ENCODE assay signal across 27 cellular contexts in genomic region chr1:205619376-205619775, GRCh38.
"Had no signal": no experiment of that assay in that cellular context is flagged by ENCODE, and none has a peak within 500 bp of the region (broad histone marks: within the 10 kb centered on the region; RNA-seq: fewer than 3 reads in every experiment).

No MANE protein-coding gene starts in this region.

- H3K4me3 ChIP-seq: esophagus muscularis mucosa, heart left ventricle, left ventricle myocardium inferior, lung, neural progenitor cell, thoracic aorta had no signal

- H3K27ac ChIP-seq: esophagus muscularis mucosa, foreskin keratinocyte, heart left ventricle, left ventricle myocardium inferior, neural progenitor cell, thoracic aorta had no signal

- H3K4me3 Mint-ChIP-seq: activated CD4-positive, alpha-beta memory T cell treated with anti-CD3 and anti-CD28 coated beads for 36 hours; activated T-helper 17 cell treated with anti-CD3 and anti-CD28 coated beads, Interleukin-2, amount 50 U/mL, for 72 hours; central memory CD8-positive, alpha-beta T cell; dendritic cell treated with granulocyte-macrophage colony-stimulating factor and Interleukin-4, amounts not matched to agents 40 ng/mL and 50 ng/mL, for 4 days; immature natural killer cell; naive B cell; neural progenitor cell had no signal

- H3K9me3 Mint-ChIP-seq: activated CD4-positive, alpha-beta memory T cell treated with anti-CD3 and anti-CD28 coated beads for 36 hours; activated naive CD4-positive, alpha-beta T cell treated with anti-CD3 and anti-CD28 coated beads, Interleukin-2, amount 50 U/mL, for 72 hours; activated T-helper 17 cell treated with anti-CD3 and anti-CD28 coated beads, Interleukin-2, amount 50 U/mL, for 72 hours; central memory CD8-positive, alpha-beta T cell; dendritic cell treated with granulocyte-macrophage colony-stimulating factor and Interleukin-4, amounts not matched to agents 40 ng/mL and 50 ng/mL, for 4 days; immature natural killer cell; naive B cell; neural progenitor cell had no signal

- H3K4me1 Mint-ChIP-seq: neural progenitor cell had no signal

- ATAC-seq: activated naive CD4-positive, alpha-beta T cell treated with anti-CD3 and anti-CD28 coated beads, Interleukin-2, amount 50 U/mL, for 72 hours; activated T-helper 17 cell treated with anti-CD3 and anti-CD28 coated beads, Interleukin-2, amount 50 U/mL, for 72 hours; foreskin keratinocyte; heart left ventricle; right cardiac atrium had no signal

- H3K27me3 Mint-ChIP-seq: activated CD4-positive, alpha-beta memory T cell treated with anti-CD3 and anti-CD28 coated beads for 36 hours; activated T-helper 17 cell treated with anti-CD3 and anti-CD28 coated beads, Interleukin-2, amount 50 U/mL, for 72 hours; central memory CD8-positive, alpha-beta T cell; dendritic cell treated with granulocyte-macrophage colony-stimulating factor and Interleukin-4, amounts not matched to agents 40 ng/mL and 50 ng/mL, for 4 days; naive B cell had no signal

- H3K27ac Mint-ChIP-seq: activated CD4-positive, alpha-beta memory T cell treated with anti-CD3 and anti-CD28 coated beads for 36 hours; dendritic cell treated with granulocyte-macrophage colony-stimulating factor and Interleukin-4, amounts not matched to agents 40 ng/mL and 50 ng/mL, for 4 days; neural progenitor cell had no signal

- H3K4me1 ChIP-seq: esophagus muscularis mucosa, neural progenitor cell had no signal

- H3K27me3 ChIP-seq: esophagus muscularis mucosa, foreskin keratinocyte, heart left ventricle, neural progenitor cell had no signal

- DNase-seq: activated CD4-positive, alpha-beta memory T cell treated with anti-CD3 and anti-CD28 coated beads for 36 hours; activated CD4-positive, alpha-beta T cell treated with anti-CD3 and anti-CD28 coated beads for 48 hours; activated CD8-positive, alpha-beta memory T cell treated with anti-CD3 and anti-CD28 coated beads, Interleukin-2, amount 50 U/mL, for 4 hours; activated gamma-delta T cell treated with Interleukin-2 at 50 U/mL for 16 hours; activated T-cell treated with anti-CD3 and anti-CD28 coated beads, Interleukin-2, amount 50 U/mL, for 1 hour; effector CD4-positive, alpha-beta T cell; foreskin keratinocyte; heart left ventricle; hypothalamus; immature natural killer cell; left ventricle myocardium inferior; naive B cell; occipital lobe; right cardiac atrium; stimulated activated CD4-positive, alpha-beta T cell treated with anti-CD3 and anti-CD28 coated beads, Interleukin-15, amount 100 ng/mL, for 24 hours; stimulated activated CD4-positive, alpha-beta T cell treated with anti-CD3 and anti-CD28 coated beads, Interleukin-2, amount 100 ng/mL, for 24 hours; stimulated activated naive CD4-positive, alpha-beta T cell treated with Interleukin-2 at 50 U/mL for 16 hours; T-helper 1 cell; trophoblast cell had no signal

- H3K9me3 ChIP-seq: esophagus muscularis mucosa, heart left ventricle, left ventricle myocardium inferior, thoracic aorta had no signal
